ENCODE assay signal across 7 cellular contexts in the genomic region with DNA sequence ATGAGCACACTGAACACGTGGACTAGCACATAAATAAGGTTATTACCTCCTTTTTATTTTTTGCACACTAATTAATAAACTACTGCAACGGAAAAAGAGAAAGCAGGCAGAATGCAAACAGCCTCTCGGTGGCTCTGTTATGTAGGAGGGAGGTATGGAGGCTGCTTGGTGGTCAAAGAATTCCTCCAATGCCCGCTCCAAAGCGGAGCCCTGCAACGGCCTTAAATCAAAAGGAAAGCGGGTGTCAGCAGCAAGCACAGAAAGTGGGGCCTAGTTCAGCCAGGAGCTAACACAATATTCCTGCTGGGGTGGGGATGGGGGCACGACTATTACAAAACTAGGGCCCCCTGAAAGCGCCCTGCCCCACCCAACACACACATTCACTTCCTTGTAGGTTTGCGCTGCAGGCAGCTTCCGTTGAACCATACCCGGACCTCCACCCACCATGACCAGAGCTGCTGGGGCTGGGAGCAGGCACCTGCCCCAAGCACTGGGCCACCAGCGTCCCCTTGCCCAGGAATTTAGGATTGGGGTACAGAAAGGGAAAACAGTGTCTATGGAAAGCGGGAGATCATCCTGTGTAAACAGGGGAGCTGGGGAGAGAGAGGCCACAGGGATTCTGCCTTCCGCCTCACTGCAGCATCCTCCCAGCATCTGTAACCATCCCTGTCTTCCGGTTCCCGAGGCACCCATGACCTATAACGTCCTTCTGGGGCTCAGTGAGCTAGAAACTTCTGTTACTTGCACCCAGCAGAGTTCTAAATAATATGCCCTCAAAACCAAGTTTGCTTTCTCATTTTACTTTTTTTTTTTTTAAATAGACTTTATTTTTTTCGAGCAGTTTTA. TPM values are rescaled to one million over a fixed set of nuclear protein-coding genes. Genes with fewer than 3 reads are reported as not detected.
DNase-seq lines count a peak whose midpoint lies in the region; ATAC-seq and TF ChIP-seq lines count a peak whose summit lies in the region.

No MANE protein-coding gene starts in this region.

- no peaks in the 10 kb centered on the region for H4K20me1 ChIP-seq in SU-DHL-6 (ENCODE audit: low read depth, low read length)

- no peaks in the 10 kb centered on the region for H3K79me2 ChIP-seq in SU-DHL-6 (ENCODE audit: insufficient read depth, low read length)

- peak overlapping the region; percentile 33; the same call in 1 of the 2 replicates for H3K9ac ChIP-seq in SU-DHL-6 (ENCODE audit: low read length)

- H3K9me3 ChIP-seq in HAP-1 (no peaks in the 10 kb centered on the region), SU-DHL-6 (ENCODE audit: insufficient read depth, low read length) (no peaks in the 10 kb centered on the region)

- peak overlapping the region; percentile 93 for H2AFZ ChIP-seq in SU-DHL-6 (ENCODE audit: low read depth, low read length, severe bottlenecking)

- H3K4me3 ChIP-seq in HAP-1 (peak overlapping the region; percentile 52), SU-DHL-6 (ENCODE audit: insufficient read depth, low read length, poor library complexity, severe bottlenecking) (no peak overlapping the region), fibroblast of villous mesenchyme (ENCODE audit: low read depth, low read length) (peak overlapping the region; percentile 52), skeletal muscle cell (ENCODE audit: low read depth, low read length) (peak overlapping the region; percentile 45)

- H3K4me1 ChIP-seq in HAP-1: peaks cover 10% of the 10 kb centered on the region

- H3K27ac ChIP-seq in SU-DHL-6 (ENCODE audit: low read depth, low read length): no peak overlapping the region

- no peaks in the 10 kb centered on the region for H3K9me2 ChIP-seq in SU-DHL-6 (replicated peaks; ENCODE audit: insufficient read depth, low read length)

- ATAC-seq in GM19467 (IDR thresholded peaks at IDR 0.05; ENCODE audit: unreplicated experiment): no peak

- peak overlapping the region; percentile 58 for H3K4me2 ChIP-seq in SU-DHL-6 (ENCODE audit: low read depth, low read length, poor library complexity, severe bottlenecking)

- H3K36me3 ChIP-seq in HAP-1 (replicated peaks) (no peaks in the 10 kb centered on the region), SU-DHL-6 (ENCODE audit: low read length) (no peaks in the 10 kb centered on the region)

- H3K27me3 ChIP-seq in HAP-1 (ENCODE audit: low read depth): no peaks in the 10 kb centered on the region
- no peaks in the 10 kb centered on the region for H3K27me3 ChIP-seq in SU-DHL-6 (ENCODE audit: low read length)

- TF ChIP-seq CTCF in SU-DHL-6 (IDR thresholded peaks at IDR 0.05; ENCODE audit: insufficient read depth, low read length, poor library complexity, severe bottlenecking) (no peak), fibroblast of villous mesenchyme (IDR thresholded peaks at IDR 0.05; ENCODE audit: insufficient read depth, low read depth, low read length) (no peak)

- in situ Hi-C loops in HAP-1 (cut with MboI; ENCODE audit: low sequenced_read_pairs): loop anchor here (5.0 kb wide), 1 partner anchor 55 kb away; the partner anchor contains the start of gene DDX3X

- DNase-seq in HAP-1 (ENCODE audit: low spot score in 2 of 2): peak in 1 of 2 experiments; percentile 35
- DNase-seq in fibroblast of villous mesenchyme (ENCODE audit: low read depth): no peak
- DNase-seq in skeletal muscle cell (ENCODE audit: low read depth): no peak
- DNase-seq in HK-2 (ENCODE audit: unreplicated experiment): no peak
- no peak for DNase-seq in SW480 (ENCODE audit: low spot score)

- no peaks in the 10 kb centered on the region for H3F3A ChIP-seq in SU-DHL-6 (ENCODE audit: insufficient read depth)

RNA-seq across cellular contexts. Expression of gene DDX3X, which starts 57.1 kb away (rescaled TPM):
- total RNA-seq in fibroblast of villous mesenchyme: 186 and 270 TPM in 2 replicates
